ENCODE assay signal across 8 cellular contexts in the genomic region with DNA sequence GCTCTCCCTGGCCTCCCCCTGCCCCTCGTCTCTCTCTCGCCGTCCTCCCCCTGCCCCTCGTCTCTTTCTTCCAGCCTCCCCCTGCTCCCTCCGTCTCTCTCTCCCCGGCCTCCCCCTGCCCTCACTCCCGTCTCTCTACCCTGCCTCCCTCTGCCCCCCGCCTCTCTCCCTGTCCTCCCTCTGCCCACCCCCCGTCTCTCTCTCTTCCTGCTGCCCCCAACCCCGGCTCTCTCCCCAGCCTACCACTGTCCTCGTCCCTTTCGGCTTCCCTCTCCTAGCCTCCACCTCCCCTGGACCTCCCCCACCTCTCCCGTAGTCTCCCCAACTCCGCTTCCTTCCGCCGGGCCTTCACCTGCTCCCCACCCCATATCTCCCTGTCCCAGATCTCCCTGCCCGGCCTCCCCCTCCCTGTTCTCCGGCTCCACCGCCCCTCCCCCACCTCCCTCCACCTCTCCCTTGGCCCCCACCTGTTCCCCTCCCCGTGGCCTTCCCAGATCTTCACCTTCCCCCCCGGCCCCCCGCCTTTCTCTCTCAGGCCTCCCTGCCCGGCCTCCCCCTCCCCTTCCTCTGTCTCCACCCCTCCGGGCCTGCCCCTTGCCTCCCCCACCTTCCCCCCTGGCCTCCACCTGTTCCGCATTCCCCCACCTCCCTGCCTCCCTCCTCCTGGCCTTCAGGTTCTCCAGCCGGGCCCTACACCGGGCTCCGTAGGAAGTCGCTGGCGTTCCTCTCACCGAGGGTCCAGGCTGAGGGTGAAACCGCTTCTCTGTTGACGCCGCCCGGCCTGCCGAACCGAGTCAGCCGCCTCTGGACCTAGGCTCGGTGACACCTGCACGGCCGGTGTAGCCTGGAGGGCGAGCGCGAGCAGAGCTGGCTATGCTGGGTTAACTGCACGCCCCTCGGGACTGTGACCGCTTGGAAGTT. TPM values are rescaled to one million over a fixed set of nuclear protein-coding genes. Genes with fewer than 3 reads are reported as not detected.
A peak's percentile ranks its signal among the peaks of the same experiment; 100 is the strongest.
DNase-seq lines count a peak whose midpoint lies in the region.

No MANE protein-coding gene starts in this region.

- no peaks in the 10 kb centered on the region for H3K9me3 Mint-ChIP-seq in activated CD4-positive, alpha-beta T cell treated with anti-CD3 and anti-CD28 coated beads, Interleukin-2, amount 10 ng/mL, durations not matched to agents 7 days and 5 days

- peak overlapping the region; percentile 99 for H3K4me3 ChIP-seq in skeletal muscle satellite cell (ENCODE audit: low read length)

- peak overlapping the region; percentile 86 for H3K4me3 Mint-ChIP-seq in activated CD4-positive, alpha-beta T cell treated with anti-CD3 and anti-CD28 coated beads, Interleukin-2, amount 10 ng/mL, durations not matched to agents 7 days and 5 days

- POLR2A ChIA-PET in activated CD4-positive, alpha-beta T cell treated with anti-CD3 and anti-CD28 coated beads, Interleukin-2, amount 10 ng/mL, durations not matched to agents 7 days and 5 days (lab: Charles Lee), result interaction anchor here (0.6 kb wide), 1 partner anchor 306 kb away, joined by 8 read pairs; no protein-coding TSS in a partner anchor

- peak overlapping the region; percentile 94 for H3K4me2 ChIP-seq in skeletal muscle satellite cell (ENCODE audit: low read length)

- peaks cover 35% of the 10 kb centered on the region for H3K4me1 Mint-ChIP-seq in activated CD4-positive, alpha-beta T cell treated with anti-CD3 and anti-CD28 coated beads, Interleukin-2, amount 10 ng/mL, durations not matched to agents 7 days and 5 days

- peaks cover 15% of the 10 kb centered on the region for H3K36me3 Mint-ChIP-seq in activated CD4-positive, alpha-beta T cell treated with anti-CD3 and anti-CD28 coated beads, Interleukin-2, amount 10 ng/mL, durations not matched to agents 7 days and 5 days (ENCODE audit: low read depth)

- no peaks in the 10 kb centered on the region for H3K27me3 Mint-ChIP-seq in activated CD4-positive, alpha-beta T cell treated with anti-CD3 and anti-CD28 coated beads, Interleukin-2, amount 10 ng/mL, durations not matched to agents 7 days and 5 days

- CTCF ChIA-PET in activated CD4-positive, alpha-beta T cell treated with anti-CD3 and anti-CD28 coated beads, Interleukin-2, amount 10 ng/mL, durations not matched to agents 7 days and 5 days (lab: Charles Lee), result interaction anchor here (1.0 kb wide), 1 partner anchor 98 kb away, joined by 3 read pairs; a partner anchor contains a TSS

- peak overlapping the region; percentile 88 for H3K9ac ChIP-seq in skeletal muscle satellite cell (ENCODE audit: low read depth, low read length)

- peaks cover 28% of the 10 kb centered on the region for H3K4me1 ChIP-seq in skeletal muscle satellite cell (ENCODE audit: control insufficient read depth, insufficient read depth, low read length)

- H3K9me3 ChIP-seq in skeletal muscle satellite cell (replicated peaks; ENCODE audit: low read length), result no peaks in the 10 kb centered on the region

- peak; percentile 23 for DNase-seq in activated CD4-positive, alpha-beta T cell treated with anti-CD3 and anti-CD28 coated beads, Interleukin-2, amount 10 ng/mL, durations not matched to agents 7 days and 5 days
- no peak for DNase-seq in activated CD4-positive, alpha-beta T cell treated with anti-CD3 and anti-CD28 coated beads, Interleukin-2, amount 50 U/mL, for 48 hours
- peak; percentile 9 for DNase-seq in UCSD-AML1 (lab: John Stamatoyannopoulos, UW; ENCODE audit: unreplicated experiment)
- DNase-seq in germinal center (ENCODE audit: low spot score), result peak; percentile 14
- DNase-seq in activated CD8-positive, alpha-beta memory T cell treated with anti-CD3 and anti-CD28 coated beads, Interleukin-2, amount 50 U/mL, for 4 hours, result no peak
- DNase-seq in hypothalamus (lab: John Stamatoyannopoulos, UW), result no peak
- DNase-seq in stimulated activated CD4-positive, alpha-beta T cell treated with anti-CD3 and anti-CD28 coated beads, Interleukin-12 subunit alpha, Interleukin-12 subunit beta, amount 100 ng/mL, for 4 hours, result no peak

- peak overlapping the region; percentile 92 for H3K27ac Mint-ChIP-seq in activated CD4-positive, alpha-beta T cell treated with anti-CD3 and anti-CD28 coated beads, Interleukin-2, amount 10 ng/mL, durations not matched to agents 7 days and 5 days

- no peaks in the 10 kb centered on the region for H3K27me3 ChIP-seq in skeletal muscle satellite cell (ENCODE audit: control insufficient read depth, insufficient read depth, low read length)

- peaks cover 12% of the 10 kb centered on the region for H3K36me3 ChIP-seq in skeletal muscle satellite cell (ENCODE audit: insufficient read depth, low read length)

RNA-seq across cellular contexts. Expression of a gene that starts 1.2 kb away (rescaled TPM):
- total RNA-seq in activated CD4-positive, alpha-beta T cell treated with anti-CD3 and anti-CD28 coated beads, Interleukin-2, amount 10 ng/mL, durations not matched to agents 7 days and 5 days, result 10 to 100 TPM; 32.1 to 36.3 TPM
- 16.7 and 17.5 TPM in 2 replicates for total RNA-seq in skeletal muscle satellite cell (2012; rRNA removed)

RNA-seq across cellular contexts. Expression of a gene that starts 45.3 kb away (rescaled TPM):
- total RNA-seq in activated CD4-positive, alpha-beta T cell treated with anti-CD3 and anti-CD28 coated beads, Interleukin-2, amount 10 ng/mL, durations not matched to agents 7 days and 5 days, result 10 to 100 TPM; 76.8 to 78.5 TPM
- total RNA-seq in skeletal muscle satellite cell (2012; rRNA removed), result 91.3 and 91.5 TPM in 2 replicates

Comparison
In these comparisons a context has a peak if more than half of its experiments do, and no peak if none do; other contexts are left out.
1. DNase-seq: peak in activated CD4-positive, alpha-beta T cell treated with anti-CD3 and anti-CD28 coated beads, Interleukin-2, amount 10 ng/mL, durations not matched to agents 7 days and 5 days (single experiment), UCSD-AML1 (single experiment) and germinal center (single experiment); none in activated CD4-positive, alpha-beta T cell treated with anti-CD3 and anti-CD28 coated beads, Interleukin-2, amount 50 U/mL, for 48 hours (0 of 2), activated CD8-positive, alpha-beta memory T cell treated with anti-CD3 and anti-CD28 coated beads, Interleukin-2, amount 50 U/mL, for 4 hours (single experiment), hypothalamus (0 of 51) and stimulated activated CD4-positive, alpha-beta T cell treated with anti-CD3 and anti-CD28 coated beads, Interleukin-12 subunit alpha, Interleukin-12 subunit beta, amount 100 ng/mL, for 4 hours (single experiment).